1 cellular context compared by ENCODE assay signal in genomic region chr5:154611341-154611767, GRCh38.
TF ChIP-seq lines count a peak whose summit lies in the region.

No MANE protein-coding gene starts in this region.

TF ChIP-seq in HepG2, 621 proteins besides CTCF, POLR2A, EP300 and RAD21 (continued from another document):
- TF ChIP-seq, protein P1, sequence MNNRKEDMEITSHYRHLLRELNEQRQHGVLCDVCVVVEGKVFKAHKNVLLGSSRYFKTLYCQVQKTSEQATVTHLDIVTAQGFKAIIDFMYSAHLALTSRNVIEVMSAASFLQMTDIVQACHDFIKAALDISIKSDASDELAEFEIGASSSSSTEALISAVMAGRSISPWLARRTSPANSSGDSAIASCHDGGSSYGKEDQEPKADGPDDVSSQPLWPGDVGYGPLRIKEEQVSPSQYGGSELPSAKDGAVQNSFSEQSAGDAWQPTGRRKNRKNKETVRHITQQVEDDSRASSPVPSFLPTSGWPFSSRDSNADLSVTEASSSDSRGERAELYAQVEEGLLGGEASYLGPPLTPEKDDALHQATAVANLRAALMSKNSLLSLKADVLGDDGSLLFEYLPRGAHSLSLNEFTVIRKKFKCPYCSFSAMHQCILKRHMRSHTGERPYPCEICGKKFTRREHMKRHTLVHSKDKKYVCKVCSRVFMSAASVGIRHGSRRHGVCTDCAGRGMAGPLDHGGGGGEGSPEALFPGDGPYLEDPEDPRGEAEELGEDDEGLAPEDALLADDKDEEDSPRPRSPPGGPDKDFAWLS (CRISPR knock-in tag; IDR thresholded peaks at IDR 0.05; ENCODE audit: borderline replicate concordance), result no peak
- TF ChIP-seq ISL2 (CRISPR knock-in tag; IDR thresholded peaks at IDR 0.05), result no peak
- TF ChIP-seq SNAPC4 (CRISPR knock-in tag; IDR thresholded peaks at IDR 0.05), result no peak
- TF ChIP-seq NRL (CRISPR knock-in tag; IDR thresholded peaks at IDR 0.05; ENCODE audit: borderline replicate concordance), result no peak
- TF ChIP-seq SCMH1 (CRISPR knock-in tag; IDR thresholded peaks at IDR 0.05; ENCODE audit: borderline replicate concordance), result no peak
- no peak for TF ChIP-seq ZFY (CRISPR knock-in tag; IDR thresholded peaks at IDR 0.05)
TF ChIP-seq in HepG2: peak in this region for 0.
